ENCODE assay signal across 16 cellular contexts in the genomic region with DNA sequence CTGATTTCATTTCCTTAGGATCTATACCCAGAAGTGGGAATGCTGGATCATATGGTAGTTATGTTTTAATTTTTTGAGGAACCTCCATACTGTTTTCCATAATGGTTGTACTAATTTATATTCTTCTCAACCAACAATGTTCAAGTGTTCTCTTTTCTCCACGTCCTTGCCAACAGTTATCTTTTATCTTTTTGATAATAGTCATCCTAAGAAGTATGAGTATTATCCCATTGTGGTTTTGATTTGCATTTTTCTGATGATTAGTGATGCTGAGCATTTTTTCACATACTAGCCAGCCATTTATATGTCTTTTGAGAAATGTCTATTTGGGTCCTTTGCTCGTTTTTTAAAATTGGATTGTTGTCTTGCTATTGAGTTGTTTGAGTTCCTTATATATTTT. TPM values are rescaled to one million over a fixed set of nuclear protein-coding genes. Genes with fewer than 3 reads are reported as not detected.
A peak's percentile ranks its signal among the peaks of the same experiment; 100 is the strongest.
DNase-seq lines count a peak whose midpoint lies in the region; ATAC-seq, FAIRE-seq and TF ChIP-seq lines count a peak whose summit lies in the region.
"Had no signal": no experiment of that assay in that cellular context is flagged by ENCODE, and none has a peak within 500 bp of the region (broad histone marks: within the 10 kb centered on the region; RNA-seq: fewer than 3 reads in every experiment).

No MANE protein-coding gene starts in this region.

- no peak overlapping the region for H3K4me3 ChIP-seq in SK-N-SH (ENCODE audit: low read depth in 2 of 2, low read length in 1 of 2)
- no peak overlapping the region for H3K4me3 ChIP-seq in IMR-90 (ENCODE audit: insufficient read depth, low read depth, low read length)
- H3K4me3 ChIP-seq: BLaER1 had no signal

- CTCF ChIA-PET in SK-N-SH (lab: Yijun Ruan, JAX), result interaction anchor here (1.8 kb wide), 1 partner anchor 350 kb away, joined by 5 read pairs; no protein-coding TSS in a partner anchor
- CTCF ChIA-PET in IMR-90 (lab: Yijun Ruan, JAX), result no interaction called here

- no peaks in the 10 kb centered on the region for H3K9me1 ChIP-seq in IMR-90 (ENCODE audit: insufficient read depth, low read length)

- H3K14ac ChIP-seq in IMR-90 (replicated peaks; ENCODE audit: low read depth, low read length), result no peak overlapping the region

- H3K27me3 ChIP-seq in SK-N-SH (ENCODE audit: insufficient read depth) (no peaks in the 10 kb centered on the region), IMR-90 (ENCODE audit: control insufficient read depth, insufficient read depth, low read length) (no peaks in the 10 kb centered on the region)
- H3K27me3 ChIP-seq: BLaER1 had no signal

- H3K9me3 Mint-ChIP-seq in activated T-helper 2 cell treated with anti-CD3 and anti-CD28 coated beads, Interferon-gamma antibody, Interleukin-2, Interleukin-4, amounts not matched to agents 10 μg/mL and 5 μg/mL and 100 μg/mL, durations not matched to agents 14 hours and 24 hours and 36 hours, result peaks cover 6% of the 10 kb centered on the region

- H2BK120ac ChIP-seq in IMR-90 (ENCODE audit: low read depth, low read length), result no peak overlapping the region

- H4K20me1 ChIP-seq in SK-N-SH (ENCODE audit: insufficient read depth) (no peaks in the 10 kb centered on the region), IMR-90 (ENCODE audit: insufficient read depth, low read length) (peaks cover 3% of the 10 kb centered on the region; the same call in 1 of the 2 replicates)
- H4K20me1 ChIP-seq: BLaER1 had no signal

- TF ChIP-seq POLR2A in IMR-90 (IDR thresholded peaks at IDR 0.05; ENCODE audit: low read depth, low read length), result no peak

- H2AK9ac ChIP-seq in IMR-90 (replicated peaks; ENCODE audit: low read depth, low read length, poor library complexity), result no peak overlapping the region

- no peak overlapping the region for H3K23ac ChIP-seq in IMR-90 (ENCODE audit: low read depth, low read length)

- TF ChIP-seq RAD21 in SK-N-SH (IDR thresholded peaks at IDR 0.05; ENCODE audit: low read length) (no peak), IMR-90 (IDR thresholded peaks at IDR 0.05; ENCODE audit: low read length) (no peak)

- peaks cover 2 to 20% of the 10 kb centered on the region in 2 experiments; a peak in 2 of 4 replicates for H3K79me1 ChIP-seq in IMR-90 (ENCODE audit: low read depth in 1 of 2, low read length in 2 of 2)

- H3K56ac ChIP-seq in IMR-90 (ENCODE audit: extremely low read depth, insufficient read depth, low read length), result no peak overlapping the region

- no peak overlapping the region for H4K91ac ChIP-seq in IMR-90 (ENCODE audit: insufficient read depth, low read depth, low read length)

- H3K4me1 Mint-ChIP-seq in activated T-helper 2 cell treated with anti-CD3 and anti-CD28 coated beads, Interferon-gamma antibody, Interleukin-2, Interleukin-4, amounts not matched to agents 10 μg/mL and 5 μg/mL and 100 μg/mL, durations not matched to agents 14 hours and 24 hours and 36 hours (ENCODE audit: low read depth), result peaks cover 6% of the 10 kb centered on the region

- no peak overlapping the region for H2BK15ac ChIP-seq in IMR-90 (ENCODE audit: low read depth, low read length)

- H3K4ac ChIP-seq in IMR-90 (ENCODE audit: low read depth, low read length), result no peak overlapping the region

- H3K27me3 Mint-ChIP-seq in activated T-helper 2 cell treated with anti-CD3 and anti-CD28 coated beads, Interferon-gamma antibody, Interleukin-2, Interleukin-4, amounts not matched to agents 10 μg/mL and 5 μg/mL and 100 μg/mL, durations not matched to agents 14 hours and 24 hours and 36 hours (ENCODE audit: low read depth), result no peaks in the 10 kb centered on the region

- H2AK5ac ChIP-seq in IMR-90 (ENCODE audit: low read depth, low read length), result no peak overlapping the region

- H3K36me3 ChIP-seq in SK-N-SH (replicated peaks in 1 of 2; ENCODE audit: control insufficient read depth in 1 of 2, insufficient read depth in 2 of 2, low read length in 1 of 2) (peaks cover 13 to 26% of the 10 kb centered on the region in 2 experiments), IMR-90 (ENCODE audit: control insufficient read depth, insufficient read depth, low read length) (peaks cover 6% of the 10 kb centered on the region; the same call in 1 of the 2 replicates)

- H3K27ac ChIP-seq in SK-N-SH (ENCODE audit: low read depth in 2 of 2, low read length in 1 of 2) (no peak overlapping the region), IMR-90 (ENCODE audit: insufficient read depth, low read length) (no peak overlapping the region)
- H3K27ac ChIP-seq: 22Rv1, BLaER1 had no signal

- TF ChIP-seq CTCF in SK-N-SH (IDR thresholded peaks at IDR 0.05) (no peak), IMR-90 (conservative IDR thresholded peaks at IDR 0.05; ENCODE audit: low read depth, low read length) (no peak)

- in situ Hi-C loops in IMR-90 (cut with MboI; ENCODE audit: low sequenced_read_pairs), result loop anchor here (25.0 kb wide), 1 partner anchor 419 kb away; no protein-coding TSS in a partner anchor

- 19% methylated on average over 2 of the region's 2 CpGs for WGBS in SK-N-SH (ENCODE audit: low lambda C conversion rate)
- WGBS in IMR-90 (ENCODE audit: extremely low coverage in 2 of 2, insufficient read length in 1 of 2), 2 experiments, result no CpG with 5 or more reads among the region's 2 CpGs

- intact Hi-C loops in IMR-90 (cut with micrococcal nuclease), result no loop called here
- intact Hi-C loops in activated T-helper 2 cell treated with anti-CD3 and anti-CD28 coated beads, Interferon-gamma antibody, Interleukin-2, Interleukin-4, amounts not matched to agents 10 μg/mL and 5 μg/mL and 100 μg/mL, durations not matched to agents 14 hours and 24 hours and 36 hours (cut with micrococcal nuclease), result no loop called here

- DNase-seq in SK-N-SH (no peak), IMR-90 (peak; percentile 38), amniotic epithelial cell (ENCODE audit: low read depth) (peak; percentile 58), Ammon's horn (ENCODE audit: low spot score) (no peak), GM03348 (ENCODE audit: low spot score) (no peak)
- DNase-seq in activated T-helper 2 cell treated with anti-CD3 and anti-CD28 coated beads, Interferon-gamma antibody, Interleukin-2, Interleukin-4, amounts not matched to agents 10 μg/mL and 5 μg/mL and 100 μg/mL, durations not matched to agents 14 hours and 24 hours and 36 hours (ENCODE audit: low spot score), result no peak
- DNase-seq: Caco-2; CD8-positive, alpha-beta memory T cell; DND-41; GOT3; H9 had no signal

- BruUV-seq in IMR-90 (replicated peaks; lab: Mats Ljungman, UMichigan), result no TSS peak

- H3K4me2 ChIP-seq in SK-N-SH, result no peak overlapping the region
- H3K4me2 ChIP-seq in IMR-90 (ENCODE audit: low read depth, low read length), result no peak overlapping the region
- H3K4me2 ChIP-seq: BLaER1 had no signal

- FAIRE-seq in islet of Langerhans (lab: Jason Lieb, UNC), result peak; percentile 87
- FAIRE-seq: GM12891 had no signal

- H3K9ac ChIP-seq in SK-N-SH (no peak overlapping the region), IMR-90 (ENCODE audit: low read depth, low read length) (no peak overlapping the region)
- H3K9ac ChIP-seq: BLaER1 had no signal

- H3K4me1 ChIP-seq in SK-N-SH (ENCODE audit: control insufficient read depth in 1 of 2, insufficient read depth in 2 of 2, low read depth in 1 of 2, low read length in 1 of 2), result no peaks in the 10 kb centered on the region
- H3K4me1 ChIP-seq in IMR-90 (ENCODE audit: control insufficient read depth, insufficient read depth, low read length), result no peaks in the 10 kb centered on the region
- H3K4me1 ChIP-seq: BLaER1 had no signal

- no peak overlapping the region for H3K27ac Mint-ChIP-seq in activated T-helper 2 cell treated with anti-CD3 and anti-CD28 coated beads, Interferon-gamma antibody, Interleukin-2, Interleukin-4, amounts not matched to agents 10 μg/mL and 5 μg/mL and 100 μg/mL, durations not matched to agents 14 hours and 24 hours and 36 hours
- H3K27ac Mint-ChIP-seq: CD8-positive, alpha-beta memory T cell had no signal

- peaks cover 45% of the 10 kb centered on the region for H3K36me3 Mint-ChIP-seq in activated T-helper 2 cell treated with anti-CD3 and anti-CD28 coated beads, Interferon-gamma antibody, Interleukin-2, Interleukin-4, amounts not matched to agents 10 μg/mL and 5 μg/mL and 100 μg/mL, durations not matched to agents 14 hours and 24 hours and 36 hours (ENCODE audit: low read depth)

- ATAC-seq in SK-N-SH treated with all-trans-retinoic acid at 6 μM for 48 hours, result no peak
- ATAC-seq in IMR-90 (ENCODE audit: low read depth), result no peak; the same call in 1 of the 2 replicates

- dilution Hi-C loops in IMR-90 (cut with HindIII; ENCODE audit: low sequenced_read_pairs, unreplicated experiment), result no loop called here

- no peak overlapping the region for H3K4me3 Mint-ChIP-seq in activated T-helper 2 cell treated with anti-CD3 and anti-CD28 coated beads, Interferon-gamma antibody, Interleukin-2, Interleukin-4, amounts not matched to agents 10 μg/mL and 5 μg/mL and 100 μg/mL, durations not matched to agents 14 hours and 24 hours and 36 hours (ENCODE audit: low read depth)
- H3K4me3 Mint-ChIP-seq: H9 had no signal

- no peaks in the 10 kb centered on the region for H3K79me2 ChIP-seq in SK-N-SH (ENCODE audit: insufficient read depth)

- H2AFZ ChIP-seq in SK-N-SH (ENCODE audit: low read depth) (no peak overlapping the region), IMR-90 (replicated peaks; ENCODE audit: low read length, poor library complexity) (no peak overlapping the region)

- H3K9me2 ChIP-seq in SK-N-SH, result no peaks in the 10 kb centered on the region

- no peak overlapping the region for H2BK5ac ChIP-seq in IMR-90 (ENCODE audit: low read depth, low read length, poor library complexity, severe bottlenecking)

- no peaks in the 10 kb centered on the region for H3K9me3 ChIP-seq in SK-N-SH
- H3K9me3 ChIP-seq in IMR-90 (ENCODE audit: control insufficient read depth, insufficient read depth, low read length), result no peaks in the 10 kb centered on the region
- H3K9me3 ChIP-seq: Caco-2 had no signal

- H2BK20ac ChIP-seq in IMR-90 (ENCODE audit: low read depth, low read length), result no peak overlapping the region

- H3K18ac ChIP-seq in IMR-90 (ENCODE audit: low read depth, low read length), result no peak overlapping the region

- no peak for TF ChIP-seq EP300 in SK-N-SH (IDR thresholded peaks at IDR 0.05; ENCODE audit: borderline replicate concordance in 1 of 2, low read depth in 1 of 2, low read length in 1 of 2)

- POLR2A ChIA-PET in SK-N-SH (lab: Yijun Ruan, JAX) (no interaction called here), IMR-90 (lab: Charles Lee; ENCODE audit: unreplicated experiment) (no interaction called here)

- H4K8ac ChIP-seq in IMR-90 (ENCODE audit: low read depth in 2 of 2, low read length in 2 of 2), result no peak overlapping the region

- H4K5ac ChIP-seq in IMR-90 (ENCODE audit: low read depth, low read length), result no peak overlapping the region

- H3F3A ChIP-seq in SK-N-SH (replicated peaks; ENCODE audit: insufficient read depth), result peaks cover 8% of the 10 kb centered on the region

RNA-seq across cellular contexts. Expression of a gene that starts 38.5 kb away (rescaled TPM):
- polyA plus RNA-seq in SK-N-SH (2012; rRNA removed) (6.5 and 8.7 TPM in 2 replicates), IMR-90 (2012; rRNA removed) (9.6 and 13.6 TPM in 2 replicates)
- polyA plus RNA-seq in SK-N-SH (2012; cell fraction: cytosol; rRNA removed), result 11.1 and 12.5 TPM in 2 replicates
- polyA plus RNA-seq in SK-N-SH (2012; cell fraction: nucleus; rRNA removed), result 5.2 and 14.4 TPM in 2 replicates
- 32.6 and 66.4 TPM in 2 replicates for total RNA-seq in IMR-90 (2012; rRNA removed)
- polyA plus RNA-seq in IMR-90 (2012; cell fraction: cytosol; rRNA removed), result 1.4 and 2.1 TPM in 2 replicates
- 1.4 and 17.2 TPM in 2 replicates for polyA plus RNA-seq in IMR-90 (2012; cell fraction: nucleus; rRNA removed; ENCODE audit: low replicate concordance)
- 61.4 and 63.5 TPM in 2 replicates for total RNA-seq in activated T-helper 2 cell treated with anti-CD3 and anti-CD28 coated beads, Interferon-gamma antibody, Interleukin-2, Interleukin-4, amounts not matched to agents 10 μg/mL and 5 μg/mL and 100 μg/mL, durations not matched to agents 14 hours and 24 hours and 36 hours

Comparison
In these comparisons a context has a peak if more than half of its experiments do, and no peak if none do; other contexts are left out.
1. DNase-seq: peak in IMR-90 (single experiment) and amniotic epithelial cell (single experiment); none in SK-N-SH (single experiment), Ammon's horn (single experiment), GM03348 (single experiment) and activated T-helper 2 cell treated with anti-CD3 and anti-CD28 coated beads, Interferon-gamma antibody, Interleukin-2, Interleukin-4, amounts not matched to agents 10 μg/mL and 5 μg/mL and 100 μg/mL, durations not matched to agents 14 hours and 24 hours and 36 hours (single experiment).